Comparison of ENCODE assay signal across 14 cellular contexts in the genomic region with DNA sequence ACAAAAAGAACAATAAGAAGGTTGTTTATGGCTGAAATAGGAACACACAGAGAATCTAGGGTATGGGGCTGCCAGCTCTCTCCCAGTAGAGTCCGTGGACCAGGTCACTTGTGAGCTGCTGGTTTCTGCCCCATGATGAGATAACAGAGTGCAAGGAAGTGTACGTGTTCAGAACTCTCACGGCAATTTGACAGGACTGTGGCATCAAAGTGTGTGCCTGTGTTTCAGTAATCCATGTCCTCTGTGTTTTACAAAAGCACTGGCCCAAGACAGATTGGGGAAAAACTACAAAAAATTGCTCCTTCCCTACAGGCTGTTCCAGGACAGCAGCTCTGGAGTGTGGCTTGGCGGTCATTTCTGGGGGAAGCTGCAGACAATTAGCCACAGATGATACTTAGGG.
A peak's percentile ranks its signal among the peaks of the same experiment; 100 is the strongest.
DNase-seq lines count a peak whose midpoint lies in the region; ATAC-seq lines count a peak whose summit lies in the region.
"Had no signal": no experiment of that assay in that cellular context is flagged by ENCODE, and none has a peak within 500 bp of the region (broad histone marks: within the 10 kb centered on the region; RNA-seq: fewer than 3 reads in every experiment).

No MANE protein-coding gene starts in this region.

- POLR2A ChIA-PET in activated CD4-positive, alpha-beta T cell treated with anti-CD3 and anti-CD28 coated beads for 36 hours (lab: Charles Lee) = interaction anchor here (0.6 to 2.4 kb wide), 13 partner anchors 10 to 182 kb away, joined by 3 to 30 read pairs (median 6); no protein-coding TSS in a partner anchor

- H3K27me3 Mint-ChIP-seq in activated CD4-positive, alpha-beta T cell treated with anti-CD3 and anti-CD28 coated beads for 36 hours = no peaks in the 10 kb centered on the region
- no peaks in the 10 kb centered on the region for H3K27me3 Mint-ChIP-seq in activated CD8-positive, alpha-beta memory T cell treated with anti-CD3 and anti-CD28 coated beads, Interleukin-2, amount 10 ng/mL, durations not matched to agents 7 days and 5 days
- peaks cover 0 to 2% (median 0%) of the 10 kb centered on the region in 3 donors for H3K27me3 Mint-ChIP-seq in immature natural killer cell (ENCODE audit: low read depth in 3 of 3)
- no peaks in the 10 kb centered on the region for H3K27me3 Mint-ChIP-seq in stimulated activated naive CD8-positive, alpha-beta T cell treated with anti-CD3 and anti-CD28 coated beads, Interleukin-15, Interleukin-2, amounts not matched to agents 100 ng/mL and 50 ng/mL, for 24 hours

- peaks cover 71% of the 10 kb centered on the region for H3K4me1 Mint-ChIP-seq in activated CD4-positive, alpha-beta T cell treated with anti-CD3 and anti-CD28 coated beads for 36 hours
- H3K4me1 Mint-ChIP-seq in activated CD8-positive, alpha-beta memory T cell treated with anti-CD3 and anti-CD28 coated beads, Interleukin-2, amount 10 ng/mL, durations not matched to agents 7 days and 5 days = peaks cover 69% of the 10 kb centered on the region
- H3K4me1 Mint-ChIP-seq in immature natural killer cell = peaks cover 49 to 56% of the 10 kb centered on the region in 2 donors
- peaks cover 62% of the 10 kb centered on the region for H3K4me1 Mint-ChIP-seq in stimulated activated naive CD8-positive, alpha-beta T cell treated with anti-CD3 and anti-CD28 coated beads, Interleukin-15, Interleukin-2, amounts not matched to agents 100 ng/mL and 50 ng/mL, for 24 hours (ENCODE audit: low read depth)

- ATAC-seq in activated CD4-positive, alpha-beta T cell treated with anti-CD3 and anti-CD28 coated beads for 36 hours = no peak
- ATAC-seq in activated CD8-positive, alpha-beta memory T cell treated with anti-CD3 and anti-CD28 coated beads, Interleukin-2, amount 10 ng/mL, durations not matched to agents 7 days and 5 days = no peak
- no peak for ATAC-seq in HG03135 (IDR thresholded peaks at IDR 0.05; ENCODE audit: unreplicated experiment)

- no peak for DNase-seq in activated CD4-positive, alpha-beta T cell treated with anti-CD3 and anti-CD28 coated beads for 36 hours
- no peak for DNase-seq in activated CD4-positive, alpha-beta T cell treated with anti-CD3 and anti-CD28 coated beads, Interleukin-2, amount 50 U/mL, for 48 hours
- DNase-seq in activated CD8-positive, alpha-beta memory T cell treated with anti-CD3 and anti-CD28 coated beads, Interleukin-2, amount 10 ng/mL, durations not matched to agents 7 days and 5 days = peak; percentile 36
- no peak for DNase-seq in immature natural killer cell
- DNase-seq in NCI-H82 (lab: John Stamatoyannopoulos, UW) = no peak
- no peak for DNase-seq in hepatic stellate cell (ENCODE audit: low spot score)
- DNase-seq: activated CD4-positive, alpha-beta T cell treated with anti-CD3 and anti-CD28 coated beads, Interleukin-2, amount 50 U/mL, for 1 hour; central memory CD4-positive, alpha-beta T cell; NCI-H1417; NCI-H524; stimulated activated CD4-positive, alpha-beta T cell treated with anti-CD3 and anti-CD28 coated beads, Interleukin-2, amount 100 ng/mL, for 48 hours had no signal

- intact Hi-C loops in activated CD4-positive, alpha-beta T cell treated with anti-CD3 and anti-CD28 coated beads for 36 hours (cut with DNase I, micrococcal nuclease) = loop anchor here in 1 of 2 experiments (1.0 kb wide), 1 partner anchor 13 kb away; no protein-coding TSS in a partner anchor

- H3K4me3 Mint-ChIP-seq in activated CD4-positive, alpha-beta T cell treated with anti-CD3 and anti-CD28 coated beads for 36 hours = peak overlapping the region; percentile 22
- peak overlapping the region; percentile 23 for H3K4me3 Mint-ChIP-seq in activated CD8-positive, alpha-beta memory T cell treated with anti-CD3 and anti-CD28 coated beads, Interleukin-2, amount 10 ng/mL, durations not matched to agents 7 days and 5 days
- peak overlapping the region; percentile 73 to 79 (median 74) for H3K4me3 Mint-ChIP-seq in immature natural killer cell
- H3K4me3 Mint-ChIP-seq in stimulated activated naive CD8-positive, alpha-beta T cell treated with anti-CD3 and anti-CD28 coated beads, Interleukin-15, Interleukin-2, amounts not matched to agents 100 ng/mL and 50 ng/mL, for 24 hours = peak overlapping the region; percentile 62
- H3K4me3 Mint-ChIP-seq: activated naive CD4-positive, alpha-beta T cell treated with anti-CD3 and anti-CD28 coated beads, Interleukin-2, amount 10 ng/mL, durations not matched to agents 7 days and 5 days had no signal

- peaks cover 17% of the 10 kb centered on the region for H3K36me3 Mint-ChIP-seq in activated CD4-positive, alpha-beta T cell treated with anti-CD3 and anti-CD28 coated beads for 36 hours (ENCODE audit: low read depth)
- H3K36me3 Mint-ChIP-seq in activated CD8-positive, alpha-beta memory T cell treated with anti-CD3 and anti-CD28 coated beads, Interleukin-2, amount 10 ng/mL, durations not matched to agents 7 days and 5 days = peaks cover 23% of the 10 kb centered on the region
- peaks cover 0 to 1% (median 0%) of the 10 kb centered on the region in 3 donors for H3K36me3 Mint-ChIP-seq in immature natural killer cell
- H3K36me3 Mint-ChIP-seq in stimulated activated naive CD8-positive, alpha-beta T cell treated with anti-CD3 and anti-CD28 coated beads, Interleukin-15, Interleukin-2, amounts not matched to agents 100 ng/mL and 50 ng/mL, for 24 hours (ENCODE audit: low read depth) = peaks cover 8% of the 10 kb centered on the region

- H3K9me3 Mint-ChIP-seq in activated CD4-positive, alpha-beta T cell treated with anti-CD3 and anti-CD28 coated beads for 36 hours (ENCODE audit: low read depth) = peaks cover 7% of the 10 kb centered on the region
- peaks cover 5% of the 10 kb centered on the region for H3K9me3 Mint-ChIP-seq in activated CD8-positive, alpha-beta memory T cell treated with anti-CD3 and anti-CD28 coated beads, Interleukin-2, amount 10 ng/mL, durations not matched to agents 7 days and 5 days (ENCODE audit: low read depth)
- H3K9me3 Mint-ChIP-seq in immature natural killer cell = peaks cover 0 to 5% (median 1%) of the 10 kb centered on the region in 6 donors
- peaks cover 7% of the 10 kb centered on the region for H3K9me3 Mint-ChIP-seq in stimulated activated naive CD8-positive, alpha-beta T cell treated with anti-CD3 and anti-CD28 coated beads, Interleukin-15, Interleukin-2, amounts not matched to agents 100 ng/mL and 50 ng/mL, for 24 hours

- CTCF ChIA-PET in activated CD4-positive, alpha-beta T cell treated with anti-CD3 and anti-CD28 coated beads for 36 hours (lab: Charles Lee) = interaction anchor here (1.0 to 2.3 kb wide), 11 partner anchors 9 to 249 kb away, joined by 3 to 12 read pairs (median 5); no protein-coding TSS in a partner anchor
- CTCF ChIA-PET in activated CD8-positive, alpha-beta memory T cell treated with anti-CD3 and anti-CD28 coated beads, Interleukin-2, amount 10 ng/mL, durations not matched to agents 7 days and 5 days (lab: Charles Lee) = interaction anchor here (1.0 to 6.2 kb wide), 9 partner anchors 10 to 262 kb away, joined by 3 to 52 read pairs (median 5); no protein-coding TSS in a partner anchor

- peak overlapping the region; percentile 99 for H3K27ac Mint-ChIP-seq in activated CD4-positive, alpha-beta T cell treated with anti-CD3 and anti-CD28 coated beads for 36 hours
- peak overlapping the region; percentile 91 for H3K27ac Mint-ChIP-seq in activated CD8-positive, alpha-beta memory T cell treated with anti-CD3 and anti-CD28 coated beads, Interleukin-2, amount 10 ng/mL, durations not matched to agents 7 days and 5 days
- peak overlapping the region; percentile 73 to 90 (median 89) for H3K27ac Mint-ChIP-seq in immature natural killer cell
- H3K27ac Mint-ChIP-seq in stimulated activated naive CD8-positive, alpha-beta T cell treated with anti-CD3 and anti-CD28 coated beads, Interleukin-15, Interleukin-2, amounts not matched to agents 100 ng/mL and 50 ng/mL, for 24 hours = peak overlapping the region; percentile 98

Comparison
In these comparisons a context has a peak if more than half of its experiments do, and no peak if none do; other contexts are left out.
1. H3K4me3 Mint-ChIP-seq: peak in every context shown above with its lines; median percentile 74 in immature natural killer cell; 62 in stimulated activated naive CD8-positive, alpha-beta T cell treated with anti-CD3 and anti-CD28 coated beads, Interleukin-15, Interleukin-2, amounts not matched to agents 100 ng/mL and 50 ng/mL, for 24 hours; 23 in activated CD8-positive, alpha-beta memory T cell treated with anti-CD3 and anti-CD28 coated beads, Interleukin-2, amount 10 ng/mL, durations not matched to agents 7 days and 5 days; 22 in activated CD4-positive, alpha-beta T cell treated with anti-CD3 and anti-CD28 coated beads for 36 hours.